34 cellular contexts compared by ENCODE assay signal in the genomic region with DNA sequence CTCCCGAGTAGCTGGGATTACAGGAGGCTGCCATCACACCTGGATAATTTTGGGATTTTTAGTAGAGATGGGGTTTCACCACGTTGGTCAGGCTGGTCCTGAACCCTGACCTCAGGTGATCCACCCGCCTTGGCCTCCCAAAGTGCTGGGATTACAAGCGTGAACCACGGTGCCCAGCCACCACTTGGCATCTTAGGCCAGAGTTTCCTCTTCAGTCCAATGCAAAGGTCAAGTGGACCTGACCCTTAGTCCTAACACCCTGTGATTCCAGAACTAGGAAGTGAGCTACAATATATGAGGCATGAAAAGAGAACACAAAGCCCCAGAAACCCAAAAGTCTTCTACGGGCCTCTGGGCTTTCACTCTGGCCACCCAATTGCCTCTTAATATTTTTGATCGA. TPM values are rescaled to one million over a fixed set of nuclear protein-coding genes. Genes with fewer than 3 reads are reported as not detected.
"Had no signal": no experiment of that assay in that cellular context is flagged by ENCODE, and none has a peak within 500 bp of the region (broad histone marks: within the 10 kb centered on the region; RNA-seq: fewer than 3 reads in every experiment).

No MANE protein-coding gene starts in this region.

- H3K27ac Mint-ChIP-seq: activated B cell treated with CpG ODN at 0.5 μM for 24 hours; activated CD4-positive, alpha-beta memory T cell treated with anti-CD3 and anti-CD28 coated beads, Interleukin-2, amount 10 ng/mL, durations not matched to agents 7 days and 5 days; activated CD4-positive, alpha-beta T cell treated with anti-CD3 and anti-CD28 coated beads for 36 hours; activated CD8-positive, alpha-beta memory T cell treated with anti-CD3 and anti-CD28 coated beads, Interleukin-2, amount 10 ng/mL, durations not matched to agents 7 days and 5 days; activated CD8-positive, alpha-beta T cell treated with anti-CD3 and anti-CD28 coated beads, Interleukin-2, amount 10 ng/mL, durations not matched to agents 7 days and 5 days; activated naive CD4-positive, alpha-beta T cell treated with anti-CD3 and anti-CD28 coated beads, Interleukin-2, amount 10 ng/mL, durations not matched to agents 7 days and 5 days; activated naive CD4-positive, alpha-beta T cell treated with anti-CD3 and anti-CD28 coated beads, Interleukin-2, amount 50 U/mL, for 24 hours; activated naive CD8-positive, alpha-beta T cell; activated naive CD8-positive, alpha-beta T cell treated with anti-CD3 and anti-CD28 coated beads, Interleukin-2, amount 10 ng/mL, durations not matched to agents 7 days and 5 days; activated naive CD8-positive, alpha-beta T cell treated with anti-CD3 and anti-CD28 coated beads, Interleukin-2, amount 50 U/mL, for 24 hours; activated T-cell treated with anti-CD3 and anti-CD28 coated beads, Interleukin-2, amount 50 U/mL, for 24 hours; activated T-helper 2 cell treated with anti-CD3 and anti-CD28 coated beads, Interferon-gamma antibody, Interleukin-2, Interleukin-4, amounts not matched to agents 10 μg/mL and 5 μg/mL and 100 μg/mL, durations not matched to agents 14 hours and 24 hours and 36 hours; T-helper 1 cell treated with Interleukin-12 subunit alpha and Interleukin-12 subunit beta and Interleukin-4 antibody, amounts not matched to agents 30 μg/mL and 1 μg/mL, for 36 hours; T-helper 2 cell treated with Interferon-gamma antibody and Interleukin-4, amounts not matched to agents 5 μg/mL and 100 μg/mL, for 36 hours had no signal

- DNase-seq: activated B cell treated with CpG ODN at 0.5 μM for 24 hours; activated CD4-positive, alpha-beta memory T cell treated with anti-CD3 and anti-CD28 coated beads, Interleukin-2, amount 10 ng/mL, durations not matched to agents 7 days and 5 days; activated CD4-positive, alpha-beta T cell treated with anti-CD3 and anti-CD28 coated beads for 36 hours; activated CD4-positive, alpha-beta T cell treated with anti-CD3 and anti-CD28 coated beads for 48 hours; activated CD4-positive, alpha-beta T cell treated with anti-CD3 and anti-CD28 coated beads, Interleukin-2, amount 50 U/mL, for 1 hour; activated CD4-positive, alpha-beta T cell treated with anti-CD3 and anti-CD28 coated beads, Interleukin-2, amount 50 U/mL, for 4 hours; activated CD4-positive, CD25-positive, alpha-beta regulatory T cell treated with anti-CD3 and anti-CD28 coated beads, Interleukin-2, amount 50 U/mL, for 72 hours; activated CD8-positive, alpha-beta memory T cell treated with anti-CD3 and anti-CD28 coated beads for 24 hours; activated CD8-positive, alpha-beta memory T cell treated with anti-CD3 and anti-CD28 coated beads, Interleukin-2, amount 10 ng/mL, durations not matched to agents 7 days and 5 days; activated CD8-positive, alpha-beta memory T cell treated with anti-CD3 and anti-CD28 coated beads, Interleukin-2, amount 50 U/mL, for 48 hours; activated CD8-positive, alpha-beta T cell treated with anti-CD3 and anti-CD28 coated beads, Interleukin-2, amount 10 ng/mL, durations not matched to agents 7 days and 5 days; activated effector memory CD4-positive, alpha-beta T cell treated with Interleukin-2 at 50 U/mL for 16 hours; activated gamma-delta T cell; activated naive CD4-positive, alpha-beta T cell treated with anti-CD3 and anti-CD28 coated beads, Interleukin-2, amount 10 ng/mL, durations not matched to agents 7 days and 5 days; activated naive CD4-positive, alpha-beta T cell treated with Interleukin-2 at 50 U/mL for 16 hours; activated naive CD8-positive, alpha-beta T cell treated with anti-CD3 and anti-CD28 coated beads, Interleukin-2, amount 10 ng/mL, durations not matched to agents 7 days and 5 days; activated naive CD8-positive, alpha-beta T cell treated with anti-CD3 and anti-CD28 coated beads, Interleukin-2, amount 50 U/mL, for 24 hours; activated T-cell treated with anti-CD3 and anti-CD28 coated beads, Interleukin-2, amount 50 U/mL, for 24 hours; activated T-cell treated with anti-CD3 and anti-CD28 coated beads, Interleukin-2, amount 50 U/mL, for 48 hours; amygdala; anterior cingulate cortex; body of pancreas; brain microvascular endothelial cell; central memory CD4-positive, alpha-beta T cell; T-helper 1 cell; T-helper 2 cell; T-helper 9 cell had no signal

- H3K4me3 ChIP-seq: body of pancreas, breast epithelium had no signal

- H3K4me1 ChIP-seq: breast epithelium had no signal

- H3K9me3 Mint-ChIP-seq: activated B cell treated with CpG ODN at 0.5 μM for 24 hours; activated CD4-positive, alpha-beta memory T cell treated with anti-CD3 and anti-CD28 coated beads, Interleukin-2, amount 10 ng/mL, durations not matched to agents 7 days and 5 days; activated naive CD4-positive, alpha-beta T cell treated with anti-CD3 and anti-CD28 coated beads, Interleukin-2, amount 10 ng/mL, durations not matched to agents 7 days and 5 days; activated naive CD4-positive, alpha-beta T cell treated with anti-CD3 and anti-CD28 coated beads, Interleukin-2, amount 50 U/mL, for 24 hours; activated naive CD8-positive, alpha-beta T cell treated with anti-CD3 and anti-CD28 coated beads, Interleukin-2, amount 10 ng/mL, durations not matched to agents 7 days and 5 days; activated naive CD8-positive, alpha-beta T cell treated with anti-CD3 and anti-CD28 coated beads, Interleukin-2, amount 50 U/mL, for 24 hours; activated T-cell treated with anti-CD3 and anti-CD28 coated beads, Interleukin-2, amount 50 U/mL, for 24 hours; activated T-helper 2 cell treated with anti-CD3 and anti-CD28 coated beads, Interferon-gamma antibody, Interleukin-2, Interleukin-4, amounts not matched to agents 10 μg/mL and 5 μg/mL and 100 μg/mL, durations not matched to agents 14 hours and 24 hours and 36 hours; T-helper 1 cell treated with Interleukin-12 subunit alpha and Interleukin-12 subunit beta and Interleukin-4 antibody, amounts not matched to agents 30 μg/mL and 1 μg/mL, for 36 hours; T-helper 2 cell treated with Interferon-gamma antibody and Interleukin-4, amounts not matched to agents 5 μg/mL and 100 μg/mL, for 36 hours had no signal

- H3K27ac ChIP-seq: body of pancreas, brain microvascular endothelial cell, breast epithelium, VCaP had no signal

- H3K27me3 ChIP-seq: brain microvascular endothelial cell, breast epithelium had no signal

- H3K36me3 ChIP-seq: brain microvascular endothelial cell, breast epithelium had no signal

- H3K36me3 Mint-ChIP-seq: activated CD8-positive, alpha-beta memory T cell treated with anti-CD3 and anti-CD28 coated beads, Interleukin-2, amount 10 ng/mL, durations not matched to agents 7 days and 5 days; activated naive CD4-positive, alpha-beta T cell treated with anti-CD3 and anti-CD28 coated beads, Interleukin-2, amount 10 ng/mL, durations not matched to agents 7 days and 5 days; activated naive CD4-positive, alpha-beta T cell treated with anti-CD3 and anti-CD28 coated beads, Interleukin-2, amount 50 U/mL, for 24 hours; activated naive CD8-positive, alpha-beta T cell; activated naive CD8-positive, alpha-beta T cell treated with anti-CD3 and anti-CD28 coated beads, Interleukin-2, amount 10 ng/mL, durations not matched to agents 7 days and 5 days had no signal

- H3K9me3 ChIP-seq: body of pancreas, breast epithelium had no signal

- ATAC-seq: activated CD4-positive, alpha-beta T cell treated with anti-CD3 and anti-CD28 coated beads for 36 hours; activated CD8-positive, alpha-beta memory T cell treated with anti-CD3 and anti-CD28 coated beads, Interleukin-2, amount 10 ng/mL, durations not matched to agents 7 days and 5 days; activated CD8-positive, alpha-beta T cell treated with anti-CD3 and anti-CD28 coated beads, Interleukin-2, amount 10 ng/mL, durations not matched to agents 7 days and 5 days; activated naive CD8-positive, alpha-beta T cell treated with anti-CD3 and anti-CD28 coated beads, Interleukin-2, amount 50 U/mL, for 24 hours; body of pancreas had no signal

- H3K4me3 Mint-ChIP-seq: activated B cell treated with CpG ODN at 0.5 μM for 24 hours; activated CD4-positive, alpha-beta memory T cell treated with anti-CD3 and anti-CD28 coated beads, Interleukin-2, amount 10 ng/mL, durations not matched to agents 7 days and 5 days; activated CD4-positive, alpha-beta T cell treated with anti-CD3 and anti-CD28 coated beads for 36 hours; activated CD8-positive, alpha-beta memory T cell treated with anti-CD3 and anti-CD28 coated beads, Interleukin-2, amount 10 ng/mL, durations not matched to agents 7 days and 5 days; activated CD8-positive, alpha-beta T cell treated with anti-CD3 and anti-CD28 coated beads, Interleukin-2, amount 10 ng/mL, durations not matched to agents 7 days and 5 days; activated naive CD4-positive, alpha-beta T cell treated with anti-CD3 and anti-CD28 coated beads, Interleukin-2, amount 10 ng/mL, durations not matched to agents 7 days and 5 days; activated naive CD4-positive, alpha-beta T cell treated with anti-CD3 and anti-CD28 coated beads, Interleukin-2, amount 50 U/mL, for 24 hours; activated naive CD8-positive, alpha-beta T cell; activated naive CD8-positive, alpha-beta T cell treated with anti-CD3 and anti-CD28 coated beads, Interleukin-2, amount 10 ng/mL, durations not matched to agents 7 days and 5 days; activated naive CD8-positive, alpha-beta T cell treated with anti-CD3 and anti-CD28 coated beads, Interleukin-2, amount 50 U/mL, for 24 hours; activated T-cell treated with anti-CD3 and anti-CD28 coated beads, Interleukin-2, amount 50 U/mL, for 24 hours; T-helper 1 cell treated with Interleukin-12 subunit alpha and Interleukin-12 subunit beta and Interleukin-4 antibody, amounts not matched to agents 30 μg/mL and 1 μg/mL, for 36 hours; T-helper 2 cell treated with Interferon-gamma antibody and Interleukin-4, amounts not matched to agents 5 μg/mL and 100 μg/mL, for 36 hours had no signal

RNA-seq across cellular contexts. Expression of a gene that starts 5.3 kb away (rescaled TPM):
- total RNA-seq: activated B cell treated with CpG ODN at 0.5 μM for 24 hours; activated CD8-positive, alpha-beta T cell treated with anti-CD3 and anti-CD28 coated beads, Interleukin-2, amount 10 ng/mL, durations not matched to agents 7 days and 5 days had no signal
